29 cellular contexts compared by ENCODE assay signal in the genomic region with DNA sequence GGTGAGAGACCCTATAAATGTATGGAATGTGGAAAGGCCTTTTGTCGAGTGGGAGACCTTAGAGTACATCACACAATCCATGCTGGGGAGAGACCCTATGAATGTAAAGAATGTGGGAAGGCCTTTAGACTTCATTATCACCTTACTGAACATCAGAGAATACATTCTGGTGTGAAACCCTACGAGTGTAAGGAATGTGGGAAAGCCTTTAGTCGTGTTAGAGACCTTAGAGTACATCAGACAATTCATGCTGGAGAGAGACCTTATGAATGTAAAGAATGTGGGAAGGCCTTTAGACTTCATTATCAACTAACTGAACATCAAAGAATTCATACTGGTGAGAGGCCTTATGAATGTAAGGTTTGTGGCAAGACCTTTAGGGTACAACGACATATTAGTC.
"Had no signal": no experiment of that assay in that cellular context is flagged by ENCODE, and none has a peak within 500 bp of the region (broad histone marks: within the 10 kb centered on the region; RNA-seq: fewer than 3 reads in every experiment).

No MANE protein-coding gene starts in this region.

- H3K27ac Mint-ChIP-seq: immature natural killer cell; naive thymus-derived CD8-positive, alpha-beta T cell; nephron progenitor cell; stimulated activated effector memory CD8-positive, alpha-beta T cell treated with anti-CD3 and anti-CD28 coated beads, Interleukin-12 subunit alpha, Interleukin-12 subunit beta, amount 100 ng/mL, for 72 hours; type B pancreatic cell had no signal

- H3K27ac ChIP-seq: dorsolateral prefrontal cortex, esophagus squamous epithelium, heart right ventricle, prostate gland, right atrium auricular region, sigmoid colon, stomach, testis, tibial artery had no signal

- H3K27me3 Mint-ChIP-seq: naive thymus-derived CD8-positive, alpha-beta T cell; type B pancreatic cell had no signal

- H3K4me3 Mint-ChIP-seq: immature natural killer cell; naive thymus-derived CD8-positive, alpha-beta T cell; nephron progenitor cell; stimulated activated effector memory CD8-positive, alpha-beta T cell treated with anti-CD3 and anti-CD28 coated beads, Interleukin-12 subunit alpha, Interleukin-12 subunit beta, amount 100 ng/mL, for 72 hours; type B pancreatic cell had no signal

- H3K4me1 Mint-ChIP-seq: immature natural killer cell; naive thymus-derived CD8-positive, alpha-beta T cell; nephron progenitor cell; stimulated activated effector memory CD8-positive, alpha-beta T cell treated with anti-CD3 and anti-CD28 coated beads, Interleukin-12 subunit alpha, Interleukin-12 subunit beta, amount 100 ng/mL, for 72 hours had no signal

- H3K4me3 ChIP-seq: dorsolateral prefrontal cortex, esophagus squamous epithelium, heart right ventricle, prostate gland, right atrium auricular region, sigmoid colon, stomach, testis, tibial artery had no signal

- H3K27me3 ChIP-seq: dorsolateral prefrontal cortex, esophagus squamous epithelium, heart right ventricle, right atrium auricular region, sigmoid colon, stomach, testis, tibial artery had no signal

- DNase-seq: cerebellar nuclear complex; dorsolateral prefrontal cortex; effector CD4-positive, alpha-beta T cell; erythroblast; esophagus squamous epithelium; foreskin melanocyte; glutamatergic neuron; heart right ventricle; hippocampal formation; immature natural killer cell; islet precursor cell; kidney glomerular epithelial cell; left ventricle myocardium superior; midbrain; naive thymus-derived CD8-positive, alpha-beta T cell; nephron progenitor cell; nucleus accumbens; sigmoid colon; stimulated activated CD4-positive, alpha-beta T cell treated with anti-CD3 and anti-CD28 coated beads, Interleukin-2, amount 100 ng/mL, for 24 hours; stimulated activated CD4-positive, alpha-beta T cell treated with anti-CD3 and anti-CD28 coated beads, Interleukin-4, amount 100 ng/mL, for 24 hours; stimulated activated naive CD4-positive, alpha-beta T cell treated with Interleukin-2 at 50 U/mL for 16 hours; stomach; substantia nigra; testis; tibial artery had no signal

- ATAC-seq: heart right ventricle; left ventricle myocardium superior; naive thymus-derived CD8-positive, alpha-beta T cell; stimulated activated effector memory CD8-positive, alpha-beta T cell treated with anti-CD3 and anti-CD28 coated beads, Interleukin-12 subunit alpha, Interleukin-12 subunit beta, amount 100 ng/mL, for 72 hours had no signal

- H3K4me1 ChIP-seq: esophagus squamous epithelium, heart right ventricle, prostate gland, right atrium auricular region, sigmoid colon, stomach, testis, tibial artery had no signal

- H3K9me3 ChIP-seq: prostate gland, testis had no signal
